In genomic region chrX:3811331-3812311, GRCh38 we compare ENCODE assay signal across 9 cellular contexts.
DNase-seq lines count a peak whose midpoint lies in the region; ATAC-seq, FAIRE-seq and TF ChIP-seq lines count a peak whose summit lies in the region.
"Had no signal": no experiment of that assay in that cellular context is flagged by ENCODE, and none has a peak within 500 bp of the region (broad histone marks: within the 10 kb centered on the region; RNA-seq: fewer than 3 reads in every experiment).

No MANE protein-coding gene starts in this region.

- FAIRE-seq in GM12891 (lab: Jason Lieb, UNC) = peak; percentile 84
- peak; percentile 69 for FAIRE-seq in keratinocyte (lab: Jason Lieb, UNC)

- H3K4me3 ChIP-seq in ACC112 (ENCODE audit: low read depth, low read length) (peak overlapping the region; percentile 57; the same call in 1 of the 2 replicates), OCI-LY7 (ENCODE audit: low read depth, low read length, poor library complexity, severe bottlenecking) (no peak overlapping the region), adrenal gland (no peak overlapping the region), keratinocyte (ENCODE audit: control insufficient read depth in 2 of 3, extremely low read depth in 1 of 3, insufficient read depth in 2 of 3, low read depth in 1 of 3, low read length in 3 of 3) (no peak overlapping the region)

- peak; percentile 24 for ATAC-seq in HG03196 (IDR thresholded peaks at IDR 0.05; ENCODE audit: unreplicated experiment)

- H4K20me1 ChIP-seq in OCI-LY7 (ENCODE audit: insufficient read depth, low read length) (no peaks in the 10 kb centered on the region), keratinocyte (ENCODE audit: control insufficient read depth, extremely low read depth, insufficient read depth, low read length) (no peaks in the 10 kb centered on the region)

- peaks cover 3% of the 10 kb centered on the region for H3K79me2 ChIP-seq in ACC112 (ENCODE audit: control insufficient read depth, insufficient read depth, low read length, unreplicated experiment)
- no peaks in the 10 kb centered on the region for H3K79me2 ChIP-seq in OCI-LY7 (ENCODE audit: insufficient read depth, low read depth, low read length)
- H3K79me2 ChIP-seq in keratinocyte (ENCODE audit: control insufficient read depth, insufficient read depth, low read length) = no peaks in the 10 kb centered on the region

- dilution Hi-C loops in keratinocyte (cut with MboI; ENCODE audit: extremely low pct_ligation_motif_present, low sequenced_read_pairs) = no loop called here

- H3K9me1 ChIP-seq in keratinocyte (ENCODE audit: control insufficient read depth, extremely low read depth, insufficient read depth, low read length) = no peaks in the 10 kb centered on the region

- 0 out of 2 replicates have a peak overlapping the region, but pooled peaks have one; percentile 23 for H3K4me2 ChIP-seq in OCI-LY7 (ENCODE audit: low read length)
- H3K4me2 ChIP-seq in keratinocyte (ENCODE audit: control insufficient read depth, extremely low read depth, insufficient read depth, low read depth, low read length) = no peak overlapping the region

- no peaks in the 10 kb centered on the region for H3K9me2 ChIP-seq in OCI-LY7 (ENCODE audit: insufficient read depth, low read length)

- no peak overlapping the region for H2AFZ ChIP-seq in ACC112 (ENCODE audit: low read length, unreplicated experiment)
- H2AFZ ChIP-seq in OCI-LY7 (ENCODE audit: low read length) = no peak overlapping the region
- no peak overlapping the region for H2AFZ ChIP-seq in keratinocyte (ENCODE audit: control insufficient read depth, low read length)

- H3K4me1 ChIP-seq in ACC112 (ENCODE audit: control insufficient read depth, insufficient read depth, low read length, unreplicated experiment) = peaks cover 2% of the 10 kb centered on the region
- H3K4me1 ChIP-seq in OCI-LY7 (ENCODE audit: insufficient read depth, low read length, poor library complexity, severe bottlenecking) = peaks cover 18% of the 10 kb centered on the region
- H3K4me1 ChIP-seq in adrenal gland (replicated peaks in 1 of 2) = peaks cover 0 to 4% of the 10 kb centered on the region in 2 donors
- H3K4me1 ChIP-seq in keratinocyte (ENCODE audit: control insufficient read depth, extremely low read depth, insufficient read depth, low read length) = peaks cover 4% of the 10 kb centered on the region

- DNase-seq in GM12891 (ENCODE audit: insufficient read length, low spot score) (peak; percentile 7), OCI-LY7 (ENCODE audit: low spot score) (peak; percentile 58), adrenal gland (peak in 5 of 7 donors; percentile 20 to 54 (median 26)), keratinocyte (ENCODE audit: low read depth, low spot score) (no peak), iPS-NIHi11 (ENCODE audit: low spot score) (no peak)
- DNase-seq in stimulated activated naive CD4-positive, alpha-beta T cell treated with Interleukin-2 at 50 U/mL for 16 hours (lab: John Stamatoyannopoulos, UW) = peak; percentile 45

- TF ChIP-seq POLR2A in GM12891 (IDR thresholded peaks at IDR 0.05; ENCODE audit: low read depth, low read length) (no peak), adrenal gland (IDR thresholded peaks at IDR 0.05) (no peak)

- intact Hi-C loops in OCI-LY7 (cut with micrococcal nuclease; ENCODE audit: unreplicated experiment) (loop anchor here (2.0 kb wide), 1 partner anchor 161 kb away; no protein-coding TSS in a partner anchor), adrenal gland (cut with DNase I) (no loop called here)

- 20 to 25% (median 22%) methylated on average over 15 to 16 of the region's 16 CpGs for WGBS in adrenal gland, 4 donors

- POLR2A ChIA-PET in OCI-LY7 (lab: Charles Lee) = interaction anchor here (0.6 kb wide), 1 partner anchor 149 kb away, joined by 6 read pairs; no protein-coding TSS in a partner anchor

- CTCF ChIA-PET in OCI-LY7 (lab: Charles Lee; ENCODE audit: unreplicated experiment) = no interaction called here

- BruUV-seq in OCI-LY7 (replicated peaks; lab: Mats Ljungman, UMichigan) = no TSS peak

- H3K36me3 ChIP-seq in ACC112 (ENCODE audit: insufficient read depth, low read length) (no peaks in the 10 kb centered on the region), OCI-LY7 (ENCODE audit: insufficient read depth, low read length) (no peaks in the 10 kb centered on the region), adrenal gland (replicated peaks in 1 of 2) (no peaks in the 10 kb centered on the region), keratinocyte (ENCODE audit: control insufficient read depth in 2 of 2, extremely low read depth in 1 of 2, insufficient read depth in 2 of 2, low read length in 2 of 2) (no peaks in the 10 kb centered on the region)
- H3K36me3 ChIP-seq: neutrophil had no signal

- H3K27me3 ChIP-seq in ACC112 (ENCODE audit: insufficient read depth, low read length) = peaks cover 21% of the 10 kb centered on the region
- H3K27me3 ChIP-seq in adrenal gland = no peaks in the 10 kb centered on the region
- peaks cover 13% of the 10 kb centered on the region for H3K27me3 ChIP-seq in keratinocyte (ENCODE audit: control insufficient read depth, extremely low read depth, insufficient read depth, low read length)

- peak; percentile 73 for TF ChIP-seq CTCF in OCI-LY7 (conservative IDR thresholded peaks at IDR 0.05; ENCODE audit: low read length)
- peak in 5 of 6 experiments; percentile 23 to 55 (median 51) for TF ChIP-seq CTCF in adrenal gland (IDR thresholded peaks at IDR 0.05)
- peak; percentile 43 to 79 (median 68) for TF ChIP-seq CTCF in keratinocyte (optimal IDR thresholded peaks at IDR 0.05 in 1 of 3, IDR thresholded peaks at IDR 0.05 in 1 of 3, conservative IDR thresholded peaks at IDR 0.05 in 1 of 3; ENCODE audit: extremely low read depth in 1 of 3, insufficient read depth in 2 of 3, low read length in 3 of 3)

- no peaks in the 10 kb centered on the region for H3K9me3 ChIP-seq in OCI-LY7 (ENCODE audit: low read length)
- no peaks in the 10 kb centered on the region for H3K9me3 ChIP-seq in adrenal gland (replicated peaks in 1 of 3)
- no peaks in the 10 kb centered on the region for H3K9me3 ChIP-seq in keratinocyte (ENCODE audit: control insufficient read depth, low read depth, low read length)
- H3K9me3 ChIP-seq: neutrophil had no signal

- H3K9ac ChIP-seq in keratinocyte (ENCODE audit: control insufficient read depth, extremely low read depth, insufficient read depth, low read length) = no peak overlapping the region

- H3K27ac ChIP-seq in ACC112 (ENCODE audit: low read depth, low read length) (no peak overlapping the region), OCI-LY7 (ENCODE audit: low read depth, low read length, poor library complexity, severe bottlenecking) (no peak overlapping the region), adrenal gland (no peak overlapping the region), keratinocyte (ENCODE audit: control insufficient read depth, insufficient read depth, low read length) (no peak overlapping the region)
- H3K27ac ChIP-seq: neutrophil had no signal

TF ChIP-seq in GM12891, 5 proteins besides CTCF, POLR2A, EP300 and RAD21:
- TF ChIP-seq SPI1 (IDR thresholded peaks at IDR 0.05; ENCODE audit: low read depth, low read length) = no peak
- TF ChIP-seq POU2F2 (IDR thresholded peaks at IDR 0.05; ENCODE audit: low read depth, low read length) = 0 out of 2 replicates have a peak, but pooled peaks have one; percentile 23
TF ChIP-seq in GM12891: peak in this region for 1.

Comparison
In these comparisons a context has a peak if more than half of its experiments do, and no peak if none do; other contexts are left out.
1. DNase-seq: peak in GM12891 (single experiment), OCI-LY7 (single experiment), adrenal gland (5 of 7) and stimulated activated naive CD4-positive, alpha-beta T cell treated with Interleukin-2 at 50 U/mL for 16 hours (single experiment); none in keratinocyte (single experiment) and iPS-NIHi11 (single experiment).
2. Peak in every context shown above with its lines, with median percentiles within 50 percentile points of each other: CTCF ChIP-seq.